Comparison of ENCODE assay signal across 31 cellular contexts in the genomic region with DNA sequence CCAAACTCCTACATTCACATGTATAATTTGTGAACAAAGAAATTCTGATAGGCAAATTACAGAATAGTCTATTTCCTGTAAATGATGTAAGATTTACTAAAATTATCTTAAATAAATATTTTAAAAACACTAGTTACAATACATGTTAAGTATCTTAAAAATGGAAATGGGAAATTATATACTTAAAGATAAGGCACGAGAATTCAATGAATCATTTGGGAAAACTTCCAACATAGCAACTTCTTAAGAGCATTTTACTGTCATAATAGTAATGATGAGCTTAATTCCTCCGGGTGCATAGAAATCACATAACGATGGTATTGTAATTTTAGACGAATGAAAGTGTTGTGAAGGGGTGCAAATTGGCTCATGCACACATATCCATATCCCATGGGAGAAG.
"Had no signal": no experiment of that assay in that cellular context is flagged by ENCODE, and none has a peak within 500 bp of the region (broad histone marks: within the 10 kb centered on the region; RNA-seq: fewer than 3 reads in every experiment).

No MANE protein-coding gene starts in this region.

- H3K9ac ChIP-seq: KMS-11 had no signal

- H2AFZ ChIP-seq: PC-9 had no signal

- H3K9me3 Mint-ChIP-seq: activated CD4-positive, alpha-beta T cell treated with anti-CD3 and anti-CD28 coated beads, Interleukin-2, amount 10 ng/mL, durations not matched to agents 7 days and 5 days; activated naive CD4-positive, alpha-beta T cell treated with anti-CD3 and anti-CD28 coated beads, Interleukin-2, amount 50 U/mL, for 24 hours; activated naive CD8-positive, alpha-beta T cell treated with anti-CD3 and anti-CD28 coated beads, Interleukin-2, amount 10 ng/mL, durations not matched to agents 7 days and 5 days; activated T-cell treated with anti-CD3 and anti-CD28 coated beads, Interleukin-2, amount 50 U/mL, for 24 hours; brain; T-helper 1 cell treated with Interleukin-12 subunit alpha and Interleukin-12 subunit beta and Interleukin-4 antibody, amounts not matched to agents 30 μg/mL and 1 μg/mL, for 36 hours had no signal

- H3K4me1 Mint-ChIP-seq: activated CD4-positive, alpha-beta T cell treated with anti-CD3 and anti-CD28 coated beads, Interleukin-2, amount 10 ng/mL, durations not matched to agents 7 days and 5 days; activated naive CD4-positive, alpha-beta T cell treated with anti-CD3 and anti-CD28 coated beads, Interleukin-2, amount 50 U/mL, for 24 hours; activated naive CD8-positive, alpha-beta T cell treated with anti-CD3 and anti-CD28 coated beads, Interleukin-2, amount 10 ng/mL, durations not matched to agents 7 days and 5 days; brain; central memory CD8-positive, alpha-beta T cell had no signal

- H3K4me2 ChIP-seq: KMS-11, PC-9 had no signal

- H3K4me3 ChIP-seq: PC-9 had no signal

- H3K27ac ChIP-seq: KMS-11, PC-9, RWPE1 had no signal

- H3K4me3 Mint-ChIP-seq: activated CD4-positive, alpha-beta T cell treated with anti-CD3 and anti-CD28 coated beads, Interleukin-2, amount 10 ng/mL, durations not matched to agents 7 days and 5 days; activated CD8-positive, alpha-beta T cell treated with anti-CD3 and anti-CD28 coated beads, Interleukin-2, amount 10 ng/mL, durations not matched to agents 7 days and 5 days; activated naive CD4-positive, alpha-beta T cell treated with anti-CD3 and anti-CD28 coated beads, Interleukin-2, amount 50 U/mL, for 24 hours; activated naive CD8-positive, alpha-beta T cell treated with anti-CD3 and anti-CD28 coated beads, Interleukin-2, amount 10 ng/mL, durations not matched to agents 7 days and 5 days; activated T-cell treated with anti-CD3 and anti-CD28 coated beads, Interleukin-2, amount 50 U/mL, for 24 hours; brain; central memory CD8-positive, alpha-beta T cell; T-helper 1 cell treated with Interleukin-12 subunit alpha and Interleukin-12 subunit beta and Interleukin-4 antibody, amounts not matched to agents 30 μg/mL and 1 μg/mL, for 36 hours; T-helper 2 cell treated with Interferon-gamma antibody and Interleukin-4, amounts not matched to agents 5 μg/mL and 100 μg/mL, for 36 hours had no signal

- DNase-seq: activated CD4-positive, alpha-beta T cell treated with anti-CD3 and anti-CD28 coated beads, Interleukin-2, amount 10 ng/mL, durations not matched to agents 7 days and 5 days; activated CD4-positive, alpha-beta T cell treated with anti-CD3 and anti-CD28 coated beads, Interleukin-2, amount 50 U/mL, for 48 hours; activated CD8-positive, alpha-beta T cell treated with anti-CD3 and anti-CD28 coated beads, Interleukin-2, amount 10 ng/mL, durations not matched to agents 7 days and 5 days; activated gamma-delta T cell; activated naive CD4-positive, alpha-beta T cell treated with Interleukin-2 at 50 U/mL for 16 hours; activated naive CD8-positive, alpha-beta T cell treated with anti-CD3 and anti-CD28 coated beads, Interleukin-2, amount 10 ng/mL, durations not matched to agents 7 days and 5 days; activated T-cell treated with anti-CD3 and anti-CD28 coated beads, Interleukin-2, amount 50 U/mL, for 24 hours; MM.1S; MV-4-11; NCI-H1092; NCI-H146; NCI-H187; NCI-H2029 treated with DMSO at 0.1 percent for 48 hours; NCI-H2171 treated with DMSO at 0.1 percent for 48 hours; NCI-H2227 treated with DMSO at 0.1 percent for 48 hours; NCI-H446 treated with DMSO at 0.1 percent for 48 hours; NCI-H748 treated with DMSO at 0.1 percent for 48 hours; NK-92 treated with Interleukin-12 subunit alpha and Interleukin-12 subunit beta, amount 100 ng/mL, for 24 hours; PC-9; SIG-M5 had no signal

- H3K36me3 Mint-ChIP-seq: activated naive CD4-positive, alpha-beta T cell treated with anti-CD3 and anti-CD28 coated beads, Interleukin-2, amount 50 U/mL, for 24 hours; activated naive CD8-positive, alpha-beta T cell treated with anti-CD3 and anti-CD28 coated beads, Interleukin-2, amount 10 ng/mL, durations not matched to agents 7 days and 5 days; brain had no signal

- H3K27ac Mint-ChIP-seq: activated CD4-positive, alpha-beta T cell treated with anti-CD3 and anti-CD28 coated beads, Interleukin-2, amount 10 ng/mL, durations not matched to agents 7 days and 5 days; activated CD8-positive, alpha-beta T cell treated with anti-CD3 and anti-CD28 coated beads, Interleukin-2, amount 10 ng/mL, durations not matched to agents 7 days and 5 days; activated naive CD4-positive, alpha-beta T cell treated with anti-CD3 and anti-CD28 coated beads, Interleukin-2, amount 50 U/mL, for 24 hours; activated naive CD8-positive, alpha-beta T cell treated with anti-CD3 and anti-CD28 coated beads, Interleukin-2, amount 10 ng/mL, durations not matched to agents 7 days and 5 days; activated T-cell treated with anti-CD3 and anti-CD28 coated beads, Interleukin-2, amount 50 U/mL, for 24 hours; activated T-helper 2 cell treated with anti-CD3 and anti-CD28 coated beads, Interferon-gamma antibody, Interleukin-2, Interleukin-4, amounts not matched to agents 10 μg/mL and 5 μg/mL and 100 μg/mL, durations not matched to agents 14 hours and 24 hours and 36 hours; brain; T-helper 1 cell treated with Interleukin-12 subunit alpha and Interleukin-12 subunit beta and Interleukin-4 antibody, amounts not matched to agents 30 μg/mL and 1 μg/mL, for 36 hours; T-helper 2 cell treated with Interferon-gamma antibody and Interleukin-4, amounts not matched to agents 5 μg/mL and 100 μg/mL, for 36 hours had no signal

- FAIRE-seq: bronchial epithelial cell, RCC 7860, TTC549 had no signal

- H3K27me3 Mint-ChIP-seq: activated CD4-positive, alpha-beta T cell treated with anti-CD3 and anti-CD28 coated beads, Interleukin-2, amount 10 ng/mL, durations not matched to agents 7 days and 5 days; activated naive CD4-positive, alpha-beta T cell treated with anti-CD3 and anti-CD28 coated beads, Interleukin-2, amount 50 U/mL, for 24 hours; activated naive CD8-positive, alpha-beta T cell treated with anti-CD3 and anti-CD28 coated beads, Interleukin-2, amount 10 ng/mL, durations not matched to agents 7 days and 5 days; activated T-cell treated with anti-CD3 and anti-CD28 coated beads, Interleukin-2, amount 50 U/mL, for 24 hours; brain; central memory CD8-positive, alpha-beta T cell had no signal
